Comparison of ENCODE assay signal across 10 cellular contexts in the genomic region with DNA sequence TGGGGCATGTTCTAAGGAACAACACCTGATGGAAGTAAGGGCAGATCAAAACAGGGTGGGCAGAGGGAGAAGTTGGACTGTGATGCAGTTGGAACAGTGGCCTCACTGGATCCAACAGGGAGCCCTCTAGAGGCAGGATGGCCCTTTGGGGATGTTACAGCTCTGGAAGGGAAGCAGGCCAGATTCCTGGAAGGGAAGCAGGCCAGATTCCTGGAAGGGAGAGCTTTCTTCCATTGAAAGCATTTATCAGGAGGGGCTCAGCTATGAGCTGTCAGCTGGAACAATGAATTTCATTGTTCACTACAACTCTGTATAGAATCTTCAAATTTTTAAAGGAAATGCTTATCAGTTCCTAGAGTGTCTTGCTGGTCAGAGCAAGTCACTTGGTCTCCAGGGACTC. TPM values are rescaled to one million over a fixed set of nuclear protein-coding genes. Genes with fewer than 3 reads are reported as not detected.
A peak's percentile ranks its signal among the peaks of the same experiment; 100 is the strongest.
DNase-seq lines count a peak whose midpoint lies in the region; ATAC-seq, FAIRE-seq and TF ChIP-seq lines count a peak whose summit lies in the region.
"Had no signal": no experiment of that assay in that cellular context is flagged by ENCODE, and none has a peak within 500 bp of the region (broad histone marks: within the 10 kb centered on the region; RNA-seq: fewer than 3 reads in every experiment).

No MANE protein-coding gene starts in this region.

- FAIRE-seq in A549 (lab: Jason Lieb, UNC), result no peak

- in situ Hi-C loops in HAP-1 (cut with MboI; ENCODE audit: low sequenced_read_pairs), result no loop called here

- H3K36me3 ChIP-seq in HAP-1 (replicated peaks) (no peaks in the 10 kb centered on the region), kidney epithelial cell (ENCODE audit: control insufficient read depth, insufficient read depth, low read length) (no peaks in the 10 kb centered on the region)

- no peak for TF ChIP-seq POLR2A in A549 (IDR thresholded peaks at IDR 0.05; ENCODE audit: low read length)

- peak; percentile 13 to 41; a peak in 2 of 5 replicates for TF ChIP-seq RAD21 in A549 (conservative IDR thresholded peaks at IDR 0.05 in 1 of 2, IDR thresholded peaks at IDR 0.05 in 1 of 2)

- ATAC-seq in A549 (peak in 1 of 2 experiments; percentile 77; a peak in 4 of 6 replicates), GM18858 (IDR thresholded peaks at IDR 0.05; ENCODE audit: unreplicated experiment) (no peak)
- no peak for ATAC-seq in effector memory CD8-positive, alpha-beta T cell (replicated peaks)

- peak overlapping the region in 1 of 2 experiments; percentile 53; a peak in 2 of 6 replicates for H3K27ac ChIP-seq in A549

- H3K9me3 Mint-ChIP-seq in effector memory CD8-positive, alpha-beta T cell, result no peaks in the 10 kb centered on the region
- no peaks in the 10 kb centered on the region for H3K9me3 Mint-ChIP-seq in immature natural killer cell
- H3K9me3 Mint-ChIP-seq: CD8-positive, alpha-beta memory T cell had no signal

- peak overlapping the region in 1 of 2 donors; percentile 18 for H3K27ac Mint-ChIP-seq in effector memory CD8-positive, alpha-beta T cell
- H3K27ac Mint-ChIP-seq in immature natural killer cell, result no peak overlapping the region
- H3K27ac Mint-ChIP-seq: CD8-positive, alpha-beta memory T cell had no signal

- H3K4me1 Mint-ChIP-seq in effector memory CD8-positive, alpha-beta T cell (ENCODE audit: low read depth in 2 of 2), result peaks cover 7 to 16% of the 10 kb centered on the region in 2 donors
- peaks cover 7 to 17% of the 10 kb centered on the region in 2 donors for H3K4me1 Mint-ChIP-seq in immature natural killer cell

- H3K4me1 ChIP-seq in A549 (peaks cover 41% of the 10 kb centered on the region; the same call in 2 of the 3 replicates), HAP-1 (no peaks in the 10 kb centered on the region)

- POLR2A ChIA-PET in A549 (lab: Yijun Ruan, JAX), result no interaction called here

- TF ChIP-seq EP300 in A549 (IDR thresholded peaks at IDR 0.05), result no peak

- no peak overlapping the region for H3K4me3 ChIP-seq in A549
- H3K4me3 ChIP-seq in HAP-1, result no peak overlapping the region
- H3K4me3 ChIP-seq in kidney epithelial cell (ENCODE audit: low read depth, low read length), result no peak overlapping the region

- CTCF ChIA-PET in A549 (lab: Yijun Ruan, JAX), result interaction anchor here (0.6 kb wide), 1 partner anchor 198 kb away, joined by 4 read pairs; no protein-coding TSS in a partner anchor

- H3K4me2 ChIP-seq in A549, result no peak overlapping the region

- TF ChIP-seq CTCF in A549 (IDR thresholded peaks at IDR 0.05) (peak; percentile 20; the same call in 2 of the 3 replicates), kidney epithelial cell (IDR thresholded peaks at IDR 0.05; ENCODE audit: insufficient read depth, low read length, poor library complexity, severe bottlenecking) (peak; percentile 48)

- no peaks in the 10 kb centered on the region for H3K27me3 Mint-ChIP-seq in effector memory CD8-positive, alpha-beta T cell
- H3K27me3 Mint-ChIP-seq in immature natural killer cell (ENCODE audit: low read depth in 3 of 3), result no peaks in the 10 kb centered on the region
- H3K27me3 Mint-ChIP-seq: CD8-positive, alpha-beta memory T cell had no signal

- H3K9me3 ChIP-seq in A549 (no peaks in the 10 kb centered on the region), HAP-1 (no peaks in the 10 kb centered on the region)

- H3K36me3 Mint-ChIP-seq in effector memory CD8-positive, alpha-beta T cell (ENCODE audit: insufficient read depth), result no peaks in the 10 kb centered on the region
- no peaks in the 10 kb centered on the region for H3K36me3 Mint-ChIP-seq in immature natural killer cell
- H3K36me3 Mint-ChIP-seq: CD8-positive, alpha-beta memory T cell had no signal

- H3K4me3 Mint-ChIP-seq in effector memory CD8-positive, alpha-beta T cell, result no peak overlapping the region
- no peak overlapping the region for H3K4me3 Mint-ChIP-seq in immature natural killer cell
- H3K4me3 Mint-ChIP-seq: CD8-positive, alpha-beta memory T cell had no signal

- H3K27me3 ChIP-seq in HAP-1 (ENCODE audit: low read depth) (no peaks in the 10 kb centered on the region; the same call in 1 of the 2 replicates), kidney epithelial cell (ENCODE audit: control insufficient read depth, insufficient read depth, low read length) (no peaks in the 10 kb centered on the region)

- DNase-seq in A549 (ENCODE audit: low read depth in 1 of 2, low spot score in 1 of 2), result peak in 1 of 2 experiments; percentile 38
- peak; percentile 8 to 32 for DNase-seq in HAP-1 (ENCODE audit: low spot score in 2 of 2)
- peak; percentile 29 for DNase-seq in amniotic epithelial cell (ENCODE audit: low read depth)
- DNase-seq in kidney epithelial cell (ENCODE audit: low read depth), result no peak
- DNase-seq in effector memory CD8-positive, alpha-beta T cell, result no peak
- no peak for DNase-seq in immature natural killer cell
- no peak for DNase-seq in NCI-H2196 treated with DMSO at 0.1 percent for 48 hours (lab: John Stamatoyannopoulos, UW; ENCODE audit: unreplicated experiment)
- DNase-seq: CD8-positive, alpha-beta memory T cell; hippocampal formation had no signal

TF ChIP-seq in A549, 52 proteins besides CTCF, POLR2A, EP300 and RAD21:
- TF ChIP-seq SMC3 (IDR thresholded peaks at IDR 0.05) (0 out of 3 replicates have a peak, but pooled peaks have one; percentile 16), ZFP36 (IDR thresholded peaks at IDR 0.05; ENCODE audit: borderline replicate concordance, partially characterized antibody) (no peak)

RNA-seq across cellular contexts. Expression of a gene that starts 17.7 kb away (rescaled TPM):
- 24.0 and 32.3 TPM in 2 replicates for polyA plus RNA-seq in A549 (2011; rRNA removed)
- polyA plus RNA-seq in A549 (2012; cell fraction: cytosol; rRNA removed), result 7.5 and 8.4 TPM in 2 replicates
- 14.6 and 15.2 TPM in 2 replicates for polyA plus RNA-seq in A549 (2012; cell fraction: nucleus; rRNA removed)
- 12.7 to 16.2 TPM (median 14.1 TPM) in 3 replicates for polyA plus RNA-seq in A549 (2017; fragmentation: RNase III; extraction: RNeasy Plus Mini Kit Qiagen cat#74134 plus additional on column Dnase treatment)
- polyA minus RNA-seq in A549 (2011; rRNA and poly(A)+ RNA removed), result 16.2 and 17.4 TPM in 2 replicates
- total RNA-seq in kidney epithelial cell, result 9.0 TPM in 2 replicates
- polyA plus RNA-seq in immature natural killer cell, result 1 to 10 TPM; 4.0 to 6.0 (median 5.3) TPM

Comparison
In these comparisons a context has a peak if more than half of its experiments do, and no peak if none do; other contexts are left out.
1. DNase-seq: peak in HAP-1 (2 of 2) and amniotic epithelial cell (single experiment); none in kidney epithelial cell (single experiment), effector memory CD8-positive, alpha-beta T cell (0 of 3), immature natural killer cell (0 of 3) and NCI-H2196 treated with DMSO at 0.1 percent for 48 hours (single experiment).